ENCODE assay signal across 18 cellular contexts in the genomic region with DNA sequence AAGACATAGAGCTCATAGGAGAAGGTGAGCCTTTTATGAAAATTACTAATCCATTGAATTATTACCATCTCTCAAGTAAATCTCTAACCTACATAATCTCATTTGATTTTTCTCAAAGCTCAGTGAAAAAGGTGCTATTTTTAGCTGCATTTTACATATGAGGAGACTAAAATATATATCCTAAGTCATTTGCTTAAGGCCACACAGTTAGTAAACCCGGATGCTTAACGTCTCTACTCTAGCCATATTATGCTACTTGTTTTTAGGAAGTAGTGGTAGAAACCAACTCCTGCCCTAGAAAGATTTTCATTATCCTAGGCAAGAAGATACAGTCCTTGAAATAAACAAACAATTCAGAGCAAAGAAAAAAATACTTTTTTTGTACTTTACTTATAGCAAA.
A peak's percentile ranks its signal among the peaks of the same experiment; 100 is the strongest.
DNase-seq lines count a peak whose midpoint lies in the region; ATAC-seq, FAIRE-seq and TF ChIP-seq lines count a peak whose summit lies in the region.
"Had no signal": no experiment of that assay in that cellular context is flagged by ENCODE, and none has a peak within 500 bp of the region (broad histone marks: within the 10 kb centered on the region; RNA-seq: fewer than 3 reads in every experiment).

No MANE protein-coding gene starts in this region.

- no peak for TF ChIP-seq POLR2A in GM12891 (IDR thresholded peaks at IDR 0.05; ENCODE audit: low read depth, low read length)

- FAIRE-seq in GM12891 (lab: Jason Lieb, UNC): peak; percentile 9
- FAIRE-seq in RCC 7860 (lab: Jason Lieb, UNC): no peak

- DNase-seq in GM12891 (ENCODE audit: insufficient read length, low spot score) (no peak), RCC 7860 (ENCODE audit: low spot score) (no peak), foreskin melanocyte (no peak)
- DNase-seq in effector CD8-positive, alpha-beta T cell (lab: John Stamatoyannopoulos, UW): no peak
- no peak for DNase-seq in stimulated activated CD4-positive, alpha-beta T cell treated with anti-CD3 and anti-CD28 coated beads, Interleukin-4, amount 100 ng/mL, for 24 hours
- DNase-seq: 8988T, COR-L47, DMS53, H7, NCI-H1048, NCI-H146, NCI-H2081 treated with DMSO at 0.1 percent for 48 hours, NCI-H2227 treated with DMSO at 0.1 percent for 48 hours, SJCRH30, SW 1271 had no signal

- peak; percentile 58 for ATAC-seq in GM19395 (IDR thresholded peaks at IDR 0.05; ENCODE audit: unreplicated experiment)
- ATAC-seq in HG02759 (IDR thresholded peaks at IDR 0.05; ENCODE audit: unreplicated experiment): peak; percentile 63
- ATAC-seq in HG03354 (IDR thresholded peaks at IDR 0.05; ENCODE audit: poor library complexity, severe bottlenecking, unreplicated experiment): peak; percentile 79

TF ChIP-seq in GM12891, 5 proteins besides CTCF, POLR2A, EP300 and RAD21:
- TF ChIP-seq PAX5 (IDR thresholded peaks at IDR 0.05; ENCODE audit: insufficient read depth, low read length, severe bottlenecking) (no peak), POU2F2 (IDR thresholded peaks at IDR 0.05; ENCODE audit: low read depth, low read length) (no peak), SPI1 (IDR thresholded peaks at IDR 0.05; ENCODE audit: low read depth, low read length) (no peak), POLR2AphosphoS5 (IDR thresholded peaks at IDR 0.05; ENCODE audit: low read depth, low read length) (no peak), TAF1 (IDR thresholded peaks at IDR 0.05; ENCODE audit: low read depth, low read length) (no peak)
